ENCODE assay signal across 21 cellular contexts in genomic region chr20:35007891-35008290, GRCh38. TPM values are rescaled to one million over a fixed set of nuclear protein-coding genes. Genes with fewer than 3 reads are reported as not detected.
A peak's percentile ranks its signal among the peaks of the same experiment; 100 is the strongest.
DNase-seq lines count a peak whose midpoint lies in the region; ATAC-seq and TF ChIP-seq lines count a peak whose summit lies in the region.
"Had no signal": no experiment of that assay in that cellular context is flagged by ENCODE, and none has a peak within 500 bp of the region (broad histone marks: within the 10 kb centered on the region; RNA-seq: fewer than 3 reads in every experiment).

No MANE protein-coding gene starts in this region.

- no peaks in the 10 kb centered on the region for H3K27me3 ChIP-seq in breast epithelium
- H3K27me3 ChIP-seq in mammary epithelial cell (ENCODE audit: insufficient read depth, low read length): no peaks in the 10 kb centered on the region
- no peaks in the 10 kb centered on the region for H3K27me3 ChIP-seq in osteoblast (ENCODE audit: insufficient read depth, low read length)
- no peaks in the 10 kb centered on the region for H3K27me3 ChIP-seq in upper lobe of right lung
- H3K27me3 ChIP-seq: colonic mucosa, hepatocyte had no signal

- H3K4me2 ChIP-seq in mammary epithelial cell (ENCODE audit: insufficient read depth, low read depth, low read length) (no peak overlapping the region), osteoblast (ENCODE audit: insufficient read depth, low read length) (no peak overlapping the region)
- H3K4me2 ChIP-seq: hepatocyte had no signal

- CTCF ChIA-PET in mammary epithelial cell (lab: Charles Lee; ENCODE audit: low non-redundant PET): no interaction called here
- CTCF ChIA-PET in activated CD8-positive, alpha-beta T cell treated with anti-CD3 and anti-CD28 coated beads, Interleukin-2, amount 10 ng/mL, durations not matched to agents 7 days and 5 days (lab: Charles Lee): no interaction called here

- no peak overlapping the region for H3K9ac ChIP-seq in mammary epithelial cell (ENCODE audit: insufficient read depth, low read length)

- H3K4me1 ChIP-seq in breast epithelium (no peaks in the 10 kb centered on the region), mammary epithelial cell (ENCODE audit: insufficient read depth, low read length) (no peaks in the 10 kb centered on the region), osteoblast (ENCODE audit: insufficient read depth, low read length) (no peaks in the 10 kb centered on the region), upper lobe of right lung (peaks cover 7% of the 10 kb centered on the region)
- H3K4me1 ChIP-seq: colonic mucosa had no signal

- H4K20me1 ChIP-seq in mammary epithelial cell (ENCODE audit: insufficient read depth, low read length) (no peaks in the 10 kb centered on the region), osteoblast (ENCODE audit: insufficient read depth, low read length) (peaks cover 14% of the 10 kb centered on the region)

- H3K4me3 ChIP-seq in breast epithelium (no peak overlapping the region), mammary epithelial cell (replicated peaks in 1 of 3; ENCODE audit: insufficient read depth in 1 of 3, low read depth in 2 of 3, low read length in 3 of 3) (no peak overlapping the region), osteoblast (ENCODE audit: insufficient read depth, low read length) (no peak overlapping the region), upper lobe of right lung (no peak overlapping the region)
- H3K4me3 ChIP-seq: colonic mucosa, hepatocyte had no signal

- WGBS in mammary epithelial cell (ENCODE audit: low coverage, missing lambda C conversion rate): 62% methylated on average over 11 of the region's 12 CpGs

- H3K4me1 Mint-ChIP-seq in chondrocyte (ENCODE audit: low read depth) (no peaks in the 10 kb centered on the region), glutamatergic neuron (ENCODE audit: low read depth, unreplicated experiment) (no peaks in the 10 kb centered on the region)
- peaks cover 5% of the 10 kb centered on the region for H3K4me1 Mint-ChIP-seq in activated CD8-positive, alpha-beta T cell treated with anti-CD3 and anti-CD28 coated beads, Interleukin-2, amount 10 ng/mL, durations not matched to agents 7 days and 5 days (ENCODE audit: low read depth)
- H3K4me1 Mint-ChIP-seq: activated CD4-positive, alpha-beta T cell treated with anti-CD3 and anti-CD28 coated beads for 36 hours had no signal

- no peak for TF ChIP-seq POLR2A in breast epithelium (IDR thresholded peaks at IDR 0.05)

- H2AFZ ChIP-seq in mammary epithelial cell (ENCODE audit: low read depth, low read length) (no peak overlapping the region), osteoblast (ENCODE audit: low read length) (no peak overlapping the region)
- H2AFZ ChIP-seq: hepatocyte had no signal

- no peaks in the 10 kb centered on the region for H3K79me2 ChIP-seq in mammary epithelial cell (ENCODE audit: insufficient read depth, low read length)
- no peaks in the 10 kb centered on the region for H3K79me2 ChIP-seq in osteoblast (ENCODE audit: insufficient read depth, low read length)
- H3K79me2 ChIP-seq: hepatocyte had no signal

- H3K9me3 Mint-ChIP-seq in chondrocyte (ENCODE audit: low read depth): no peaks in the 10 kb centered on the region
- no peaks in the 10 kb centered on the region for H3K9me3 Mint-ChIP-seq in activated CD8-positive, alpha-beta T cell treated with anti-CD3 and anti-CD28 coated beads, Interleukin-2, amount 10 ng/mL, durations not matched to agents 7 days and 5 days (ENCODE audit: insufficient read depth)
- peaks cover 1% of the 10 kb centered on the region for H3K9me3 Mint-ChIP-seq in glutamatergic neuron (ENCODE audit: unreplicated experiment)
- H3K9me3 Mint-ChIP-seq: naive thymus-derived CD8-positive, alpha-beta T cell had no signal

- H3K36me3 Mint-ChIP-seq in chondrocyte (ENCODE audit: low read depth) (peaks cover 68% of the 10 kb centered on the region), glutamatergic neuron (ENCODE audit: unreplicated experiment) (no peaks in the 10 kb centered on the region)
- H3K36me3 Mint-ChIP-seq in activated CD8-positive, alpha-beta T cell treated with anti-CD3 and anti-CD28 coated beads, Interleukin-2, amount 10 ng/mL, durations not matched to agents 7 days and 5 days (ENCODE audit: low read depth): peaks cover 46% of the 10 kb centered on the region

- BruUV-seq in mammary epithelial cell (replicated peaks; lab: Mats Ljungman, UMichigan): no TSS peak

- H3K9me3 ChIP-seq in breast epithelium (no peaks in the 10 kb centered on the region), mammary epithelial cell (replicated peaks; ENCODE audit: insufficient read depth, low read length) (no peaks in the 10 kb centered on the region), osteoblast (ENCODE audit: low read depth, low read length) (no peaks in the 10 kb centered on the region), upper lobe of right lung (no peaks in the 10 kb centered on the region)
- H3K9me3 ChIP-seq: colonic mucosa had no signal

- H3K4me3 Mint-ChIP-seq in chondrocyte (ENCODE audit: unreplicated experiment): no peak overlapping the region
- H3K4me3 Mint-ChIP-seq in activated CD8-positive, alpha-beta T cell treated with anti-CD3 and anti-CD28 coated beads, Interleukin-2, amount 10 ng/mL, durations not matched to agents 7 days and 5 days: no peak overlapping the region
- no peak overlapping the region for H3K4me3 Mint-ChIP-seq in glutamatergic neuron (ENCODE audit: unreplicated experiment)
- H3K4me3 Mint-ChIP-seq: activated CD4-positive, alpha-beta T cell treated with anti-CD3 and anti-CD28 coated beads for 36 hours; naive thymus-derived CD8-positive, alpha-beta T cell had no signal

- H3K36me3 ChIP-seq in breast epithelium (peaks cover 27% of the 10 kb centered on the region), mammary epithelial cell (ENCODE audit: insufficient read depth, low read length) (peaks cover 43% of the 10 kb centered on the region), osteoblast (ENCODE audit: insufficient read depth, low read length) (peaks cover 92% of the 10 kb centered on the region), upper lobe of right lung (peaks cover 100% of the 10 kb centered on the region)

- no peak for ATAC-seq in upper lobe of right lung
- ATAC-seq in HG02759 (IDR thresholded peaks at IDR 0.05; ENCODE audit: unreplicated experiment): no peak
- no peak for ATAC-seq in activated CD8-positive, alpha-beta T cell treated with anti-CD3 and anti-CD28 coated beads, Interleukin-2, amount 10 ng/mL, durations not matched to agents 7 days and 5 days
- ATAC-seq: activated CD4-positive, alpha-beta T cell treated with anti-CD3 and anti-CD28 coated beads for 36 hours; naive thymus-derived CD8-positive, alpha-beta T cell had no signal

- no peak overlapping the region for H3K27ac Mint-ChIP-seq in chondrocyte (ENCODE audit: unreplicated experiment)
- H3K27ac Mint-ChIP-seq in activated CD8-positive, alpha-beta T cell treated with anti-CD3 and anti-CD28 coated beads, Interleukin-2, amount 10 ng/mL, durations not matched to agents 7 days and 5 days: no peak overlapping the region
- H3K27ac Mint-ChIP-seq in glutamatergic neuron (ENCODE audit: unreplicated experiment): no peak overlapping the region
- H3K27ac Mint-ChIP-seq: activated CD4-positive, alpha-beta T cell treated with anti-CD3 and anti-CD28 coated beads for 36 hours had no signal

- POLR2A ChIA-PET in activated CD8-positive, alpha-beta T cell treated with anti-CD3 and anti-CD28 coated beads, Interleukin-2, amount 10 ng/mL, durations not matched to agents 7 days and 5 days (lab: Charles Lee): no interaction called here

- H3K27ac ChIP-seq in breast epithelium (peak overlapping the region; percentile 19 to 27), mammary epithelial cell (ENCODE audit: insufficient read depth, low read depth, low read length) (no peak overlapping the region), osteoblast (ENCODE audit: low read depth, low read length) (no peak overlapping the region), upper lobe of right lung (no peak overlapping the region)
- H3K27ac ChIP-seq: colonic mucosa, hepatocyte had no signal

- TF ChIP-seq CTCF in breast epithelium (IDR thresholded peaks at IDR 0.05) (no peak), mammary epithelial cell (conservative IDR thresholded peaks at IDR 0.05 in 1 of 2, IDR thresholded peaks at IDR 0.05 in 1 of 2; ENCODE audit: extremely low read depth in 1 of 2, insufficient read depth in 1 of 2, low read depth in 1 of 2, low read length in 2 of 2) (no peak), chondrocyte (IDR thresholded peaks at IDR 0.05) (no peak), osteoblast (IDR thresholded peaks at IDR 0.05; ENCODE audit: extremely low read depth, low read depth, low read length) (no peak), upper lobe of right lung (IDR thresholded peaks at IDR 0.05) (no peak), glutamatergic neuron (IDR thresholded peaks at IDR 0.05; ENCODE audit: partially characterized antibody, unreplicated experiment) (no peak)

- DNase-seq in breast epithelium (ENCODE audit: low spot score in 2 of 2): no peak
- DNase-seq in mammary epithelial cell: no peak
- peak; percentile 77 for DNase-seq in chondrocyte (ENCODE audit: low spot score)
- DNase-seq in osteoblast (ENCODE audit: insufficient read length, low spot score, missing footprints): peak; percentile 46
- peak; percentile 58 for DNase-seq in upper lobe of right lung
- no peak for DNase-seq in activated CD8-positive, alpha-beta T cell treated with anti-CD3 and anti-CD28 coated beads, Interleukin-2, amount 10 ng/mL, durations not matched to agents 7 days and 5 days
- no peak for DNase-seq in glutamatergic neuron
- DNase-seq: activated CD4-positive, alpha-beta T cell treated with anti-CD3 and anti-CD28 coated beads for 36 hours; activated gamma-delta T cell; colonic mucosa; DMS79 treated with DMSO at 0.1 percent for 48 hours; Kasumi-1; mesendoderm; naive thymus-derived CD8-positive, alpha-beta T cell; NCI-H1048; NCI-H2081; NK-92 treated with Interleukin-12 subunit alpha and Interleukin-12 subunit beta, amount 100 ng/mL, for 24 hours; stimulated activated CD4-positive, alpha-beta T cell treated with anti-CD3 and anti-CD28 coated beads, Interleukin-2, amount 100 ng/mL, for 48 hours had no signal

- no peaks in the 10 kb centered on the region for H3K27me3 Mint-ChIP-seq in chondrocyte (ENCODE audit: low read depth)
- H3K27me3 Mint-ChIP-seq in activated CD8-positive, alpha-beta T cell treated with anti-CD3 and anti-CD28 coated beads, Interleukin-2, amount 10 ng/mL, durations not matched to agents 7 days and 5 days (ENCODE audit: low read depth): no peaks in the 10 kb centered on the region
- H3K27me3 Mint-ChIP-seq in glutamatergic neuron (ENCODE audit: unreplicated experiment): peaks cover 6% of the 10 kb centered on the region
- H3K27me3 Mint-ChIP-seq: activated CD4-positive, alpha-beta T cell treated with anti-CD3 and anti-CD28 coated beads for 36 hours; naive thymus-derived CD8-positive, alpha-beta T cell had no signal

- intact Hi-C loops in breast epithelium (cut with DNase I; ENCODE audit: low total_unique reads): no loop called here
- intact Hi-C loops in mammary epithelial cell (cut with micrococcal nuclease): no loop called here
- intact Hi-C loops in upper lobe of right lung (cut with DNase I): no loop called here

- in situ Hi-C loops in mammary epithelial cell (cut with MboI; ENCODE audit: low sequenced_read_pairs in 2 of 2): no loop called here

- dilution Hi-C loops in mammary epithelial cell (cut with HindIII; ENCODE audit: low sequenced_read_pairs): no loop called here

RNA-seq across cellular contexts. Expression of gene MYH7B, which starts 52.2 kb away (rescaled TPM):
- 1 to 10 TPM in 1 of 3 donors, under 1 TPM in 2; 0.66 to 1.1 (median 0.73) TPM for total RNA-seq in breast epithelium
- under 1 TPM; under 0.01 to 0.28 TPM for total RNA-seq in mammary epithelial cell
- 0.11 TPM for polyA plus RNA-seq in mammary epithelial cell
- polyA minus RNA-seq in mammary epithelial cell: not detected
- total RNA-seq in chondrocyte: 0.30 to 0.64 TPM in 2 of 3 replicates, not detected in the other
- total RNA-seq in osteoblast: 0.29 and 0.36 TPM in 2 replicates
- 1.8 TPM for total RNA-seq in upper lobe of right lung
- under 1 TPM; 0.13 to 0.26 TPM for total RNA-seq in activated CD8-positive, alpha-beta T cell treated with anti-CD3 and anti-CD28 coated beads, Interleukin-2, amount 10 ng/mL, durations not matched to agents 7 days and 5 days
- 1.5 TPM for total RNA-seq in glutamatergic neuron (ENCODE audit: unreplicated experiment)
- total RNA-seq: RPMI7951 had no signal

RNA-seq across cellular contexts. Expression of gene GSS, which starts 52.3 kb away (rescaled TPM):
- total RNA-seq in breast epithelium (10 to 100 TPM; 33.4 to 61.9 (median 53.7) TPM), mammary epithelial cell (100 to 1,000 TPM; 102 to 115 TPM), chondrocyte (39.5 to 57.7 TPM (median 57.3 TPM) in 3 replicates), osteoblast (54.6 and 58.3 TPM in 2 replicates), upper lobe of right lung (30.0 TPM), glutamatergic neuron (ENCODE audit: unreplicated experiment) (28.2 TPM)
- polyA plus RNA-seq in mammary epithelial cell: 127 TPM
- polyA minus RNA-seq in mammary epithelial cell: 147 TPM
- 10 to 100 TPM; 55.1 to 55.6 TPM for total RNA-seq in activated CD8-positive, alpha-beta T cell treated with anti-CD3 and anti-CD28 coated beads, Interleukin-2, amount 10 ng/mL, durations not matched to agents 7 days and 5 days

Comparison
In these comparisons a context has a peak if more than half of its experiments do, and no peak if none do; other contexts are left out.
1. H3K27ac ChIP-seq: peak in breast epithelium (2 of 2); none in mammary epithelial cell (single experiment), osteoblast (single experiment) and upper lobe of right lung (single experiment).
2. DNase-seq: peak in chondrocyte (single experiment), osteoblast (single experiment) and upper lobe of right lung (single experiment); none in breast epithelium (0 of 2), mammary epithelial cell (single experiment), activated CD8-positive, alpha-beta T cell treated with anti-CD3 and anti-CD28 coated beads, Interleukin-2, amount 10 ng/mL, durations not matched to agents 7 days and 5 days (single experiment) and glutamatergic neuron (single experiment).